ENCODE assay signal across 25 cellular contexts in the genomic region with DNA sequence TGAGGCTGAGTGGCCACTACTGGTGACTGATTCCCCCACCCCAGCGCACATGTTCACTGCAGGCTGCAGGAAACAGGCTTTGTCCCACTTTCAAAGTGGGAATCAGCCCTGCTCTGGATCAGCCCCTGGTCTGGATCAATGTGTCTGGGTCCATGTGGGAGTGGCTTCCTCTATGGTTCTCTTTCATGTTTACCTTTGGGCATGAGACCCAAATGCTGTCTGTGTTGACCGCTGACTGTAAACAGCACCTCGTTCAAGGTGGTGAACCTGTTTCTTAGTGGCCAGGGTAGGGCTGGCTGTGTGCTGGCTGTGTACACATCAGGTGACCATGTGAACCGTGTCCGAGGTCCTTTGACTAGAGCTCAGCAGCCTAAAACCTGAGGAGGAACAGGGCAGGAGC.
A peak's percentile ranks its signal among the peaks of the same experiment; 100 is the strongest.
DNase-seq lines count a peak whose midpoint lies in the region; ATAC-seq and TF ChIP-seq lines count a peak whose summit lies in the region.
"Had no signal": no experiment of that assay in that cellular context is flagged by ENCODE, and none has a peak within 500 bp of the region (broad histone marks: within the 10 kb centered on the region; RNA-seq: fewer than 3 reads in every experiment).

No MANE protein-coding gene starts in this region.

- no peak for ATAC-seq in GM23338
- peak; percentile 89 for ATAC-seq in body of pancreas
- ATAC-seq in memory B cell (ENCODE audit: low read depth): no peak
- ATAC-seq in HG03521 (IDR thresholded peaks at IDR 0.05; ENCODE audit: unreplicated experiment): no peak
- ATAC-seq in GM19467 (IDR thresholded peaks at IDR 0.05; ENCODE audit: unreplicated experiment): no peak
- ATAC-seq in GM21529 (IDR thresholded peaks at IDR 0.05; ENCODE audit: unreplicated experiment): no peak
- ATAC-seq: natural killer cell treated with Interleukin-12 subunit alpha and Interleukin-12 subunit beta and Interleukin-15 and Interleukin-18, amount 100 ng/mL, for 72 hours; SK-N-SH treated with all-trans-retinoic acid at 6 μM for 48 hours had no signal

- no peak overlapping the region for H2AFZ ChIP-seq in GM23338

- H3K36me3 Mint-ChIP-seq in GM23338 (ENCODE audit: low read depth) (no peaks in the 10 kb centered on the region; the same call in 2 of the 3 replicates), memory B cell (peaks cover 14% of the 10 kb centered on the region)
- H3K36me3 Mint-ChIP-seq: activated naive CD4-positive, alpha-beta T cell treated with anti-CD3 and anti-CD28 coated beads, Interleukin-2, amount 50 U/mL, for 24 hours; natural killer cell treated with Interleukin-12 subunit alpha and Interleukin-12 subunit beta and Interleukin-15 and Interleukin-18, amount 100 ng/mL, for 72 hours had no signal

- H3K27me3 Mint-ChIP-seq in GM23338 (ENCODE audit: insufficient read depth, low read depth, poor library complexity): no peaks in the 10 kb centered on the region
- no peaks in the 10 kb centered on the region for H3K27me3 Mint-ChIP-seq in memory B cell
- H3K27me3 Mint-ChIP-seq: activated CD4-positive, alpha-beta T cell treated with anti-CD3 and anti-CD28 coated beads, Interleukin-2, amount 10 ng/mL, durations not matched to agents 7 days and 5 days; activated naive CD4-positive, alpha-beta T cell treated with anti-CD3 and anti-CD28 coated beads, Interleukin-2, amount 50 U/mL, for 24 hours; IgD-negative memory B cell; natural killer cell treated with Interleukin-12 subunit alpha and Interleukin-12 subunit beta and Interleukin-15 and Interleukin-18, amount 100 ng/mL, for 72 hours had no signal

- H3K9me2 ChIP-seq in GM23338 (ENCODE audit: insufficient read depth): 0 out of 2 replicates have a peak, but pooled peaks cover 6% of the 10 kb centered on the region

- intact Hi-C loops in body of pancreas (cut with DNase I) (no loop called here), sigmoid colon (cut with DNase I) (no loop called here)

- no peak for TF ChIP-seq POLR2A in body of pancreas (IDR thresholded peaks at IDR 0.05)
- TF ChIP-seq POLR2A in sigmoid colon (IDR thresholded peaks at IDR 0.05): no peak

- H3F3A ChIP-seq in GM23338 (replicated peaks; ENCODE audit: low read depth): no peaks in the 10 kb centered on the region

- H3K27ac ChIP-seq in GM23338 (ENCODE audit: low read depth): no peak overlapping the region
- H3K27ac ChIP-seq in body of pancreas: peak overlapping the region; percentile 30 to 63 (median 54)
- H3K27ac ChIP-seq in sigmoid colon: no peak overlapping the region
- H3K27ac ChIP-seq: BLaER1 treated with 17β-estradiol and CSF1 and Interleukin-3, amounts not matched to agents 10 nM and 100 nM; epithelial cell of prostate; WERI-Rb-1 had no signal

- H3K79me2 ChIP-seq in GM23338 (replicated peaks; ENCODE audit: insufficient read depth): no peaks in the 10 kb centered on the region

- H3K4me3 ChIP-seq in GM23338: no peak overlapping the region
- H3K4me3 ChIP-seq in body of pancreas: no peak overlapping the region
- no peak overlapping the region for H3K4me3 ChIP-seq in sigmoid colon
- H3K4me3 ChIP-seq: BLaER1 treated with 17β-estradiol and CSF1 and Interleukin-3, amounts not matched to agents 10 nM and 100 nM had no signal

- H3K36me3 ChIP-seq in GM23338 (ENCODE audit: insufficient read depth) (no peaks in the 10 kb centered on the region), body of pancreas (replicated peaks in 1 of 2; ENCODE audit: insufficient read depth in 1 of 2, low read depth in 2 of 2) (no peaks in the 10 kb centered on the region), sigmoid colon (no peaks in the 10 kb centered on the region)
- H3K36me3 ChIP-seq: BLaER1 treated with 17β-estradiol and CSF1 and Interleukin-3, amounts not matched to agents 10 nM and 100 nM; WERI-Rb-1 had no signal

- H4K20me1 ChIP-seq in GM23338 (replicated peaks; ENCODE audit: insufficient read depth): no peaks in the 10 kb centered on the region

- H3K4me2 ChIP-seq in GM23338: no peak overlapping the region
- H3K4me2 ChIP-seq: BLaER1 treated with 17β-estradiol and CSF1 and Interleukin-3, amounts not matched to agents 10 nM and 100 nM had no signal

- H3K27me3 ChIP-seq in GM23338 (ENCODE audit: insufficient read depth) (no peaks in the 10 kb centered on the region), body of pancreas (no peaks in the 10 kb centered on the region), sigmoid colon (no peaks in the 10 kb centered on the region)
- H3K27me3 ChIP-seq: BLaER1 treated with 17β-estradiol and CSF1 and Interleukin-3, amounts not matched to agents 10 nM and 100 nM had no signal

- 11 to 17% methylated on average over 2 to 5 of the region's 5 CpGs for WGBS in body of pancreas, 2 donors
- 14 to 66% methylated on average over 5 of the region's 5 CpGs for WGBS in sigmoid colon, 2 donors

- no peak for TF ChIP-seq EP300 in sigmoid colon (IDR thresholded peaks at IDR 0.05)

- H3K4me3 Mint-ChIP-seq in GM23338: no peak overlapping the region
- no peak overlapping the region for H3K4me3 Mint-ChIP-seq in memory B cell
- H3K4me3 Mint-ChIP-seq: activated CD4-positive, alpha-beta T cell treated with anti-CD3 and anti-CD28 coated beads, Interleukin-2, amount 10 ng/mL, durations not matched to agents 7 days and 5 days; activated naive CD4-positive, alpha-beta T cell treated with anti-CD3 and anti-CD28 coated beads, Interleukin-2, amount 50 U/mL, for 24 hours; activated T-helper 1 cell treated with anti-CD3 and anti-CD28 coated beads, Interleukin-12 subunit alpha, Interleukin-12 subunit beta, Interleukin-2, Interleukin-4 antibody, amounts not matched to agents 30 ng/mL and 10 ng/mL and 1 ng/mL, durations not matched to agents 14 hours and 24 hours and 36 hours; natural killer cell treated with Interleukin-12 subunit alpha and Interleukin-12 subunit beta and Interleukin-15 and Interleukin-18, amount 100 ng/mL, for 72 hours; T-helper 2 cell treated with Interferon-gamma antibody and Interleukin-4, amounts not matched to agents 5 μg/mL and 100 μg/mL, for 36 hours had no signal

- H3K4me1 Mint-ChIP-seq in GM23338 (peaks cover 21% of the 10 kb centered on the region), memory B cell (peaks cover 38% of the 10 kb centered on the region)

- no peak for TF ChIP-seq CTCF in GM23338 (conservative IDR thresholded peaks at IDR 0.05; ENCODE audit: low read depth in 2 of 2)
- no peak for TF ChIP-seq CTCF in body of pancreas (IDR thresholded peaks at IDR 0.05)
- TF ChIP-seq CTCF in sigmoid colon (IDR thresholded peaks at IDR 0.05): no peak

- DNase-seq in GM23338 (ENCODE audit: low spot score) (no peak), body of pancreas (peak; percentile 52 to 81 (median 64)), memory B cell (ENCODE audit: low spot score in 2 of 2) (no peak), sigmoid colon (peak; percentile 36), NCI-H1048 (lab: John Stamatoyannopoulos, UW) (no peak)
- DNase-seq: activated CD4-positive, alpha-beta T cell treated with anti-CD3 and anti-CD28 coated beads, Interleukin-2, amount 10 ng/mL, durations not matched to agents 7 days and 5 days; Calu3; central memory CD4-positive, alpha-beta T cell; HCEC 1CT; head of caudate nucleus; NCI-H1105; NCI-H2081 treated with DMSO at 0.1 percent for 48 hours; NCI-H446; WERI-Rb-1 had no signal

- H3K9me3 Mint-ChIP-seq in GM23338 (no peaks in the 10 kb centered on the region; the same call in 2 of the 3 replicates), memory B cell (no peaks in the 10 kb centered on the region)
- H3K9me3 Mint-ChIP-seq: activated naive CD4-positive, alpha-beta T cell treated with anti-CD3 and anti-CD28 coated beads, Interleukin-2, amount 50 U/mL, for 24 hours had no signal

- H3K4me1 ChIP-seq in GM23338 (ENCODE audit: insufficient read depth): no peaks in the 10 kb centered on the region; the same call in 1 of the 2 replicates
- peaks cover 34% of the 10 kb centered on the region for H3K4me1 ChIP-seq in body of pancreas
- no peaks in the 10 kb centered on the region for H3K4me1 ChIP-seq in sigmoid colon

- peak overlapping the region; percentile 74 for H3K27ac Mint-ChIP-seq in GM23338
- H3K27ac Mint-ChIP-seq in memory B cell: peak overlapping the region; percentile 64
- H3K27ac Mint-ChIP-seq: activated CD4-positive, alpha-beta T cell treated with anti-CD3 and anti-CD28 coated beads, Interleukin-2, amount 10 ng/mL, durations not matched to agents 7 days and 5 days; activated naive CD4-positive, alpha-beta T cell treated with anti-CD3 and anti-CD28 coated beads, Interleukin-2, amount 50 U/mL, for 24 hours; activated T-helper 1 cell treated with anti-CD3 and anti-CD28 coated beads, Interleukin-12 subunit alpha, Interleukin-12 subunit beta, Interleukin-2, Interleukin-4 antibody, amounts not matched to agents 30 ng/mL and 10 ng/mL and 1 ng/mL, durations not matched to agents 14 hours and 24 hours and 36 hours; natural killer cell treated with Interleukin-12 subunit alpha and Interleukin-12 subunit beta and Interleukin-15 and Interleukin-18, amount 100 ng/mL, for 72 hours; T-helper 2 cell treated with Interferon-gamma antibody and Interleukin-4, amounts not matched to agents 5 μg/mL and 100 μg/mL, for 36 hours had no signal

- H3K9me3 ChIP-seq in body of pancreas (no peaks in the 10 kb centered on the region), sigmoid colon (no peaks in the 10 kb centered on the region)

TF ChIP-seq in GM23338, 12 proteins besides CTCF, POLR2A, EP300 and RAD21 (continues in another document):
- TF ChIP-seq JUNB (IDR thresholded peaks at IDR 0.05; ENCODE audit: unreplicated experiment): no peak
- TF ChIP-seq NANOG (IDR thresholded peaks at IDR 0.05; ENCODE audit: borderline replicate concordance): no peak
- TF ChIP-seq EZH2 (IDR thresholded peaks at IDR 0.05; ENCODE audit: low read depth, unreplicated experiment): no peak
- TF ChIP-seq POLR2AphosphoS5 (IDR thresholded peaks at IDR 0.05; ENCODE audit: low read depth): no peak
- TF ChIP-seq ZNF114 (CRISPR knock-in tag; IDR thresholded peaks at IDR 0.05): no peak

Comparison
In these comparisons a context has a peak if more than half of its experiments do, and no peak if none do; other contexts are left out.
1. DNase-seq: peak in body of pancreas (4 of 4) and sigmoid colon (single experiment); none in GM23338 (single experiment), memory B cell (0 of 2) and NCI-H1048 (single experiment).
2. H3K27ac ChIP-seq: peak in body of pancreas (4 of 4); none in GM23338 (single experiment) and sigmoid colon (0 of 4).